8 cellular contexts compared by ENCODE assay signal in genomic region chr5:141567513-141568117, GRCh38. TPM values are rescaled to one million over a fixed set of nuclear protein-coding genes. Genes with fewer than 3 reads are reported as not detected.
A peak's percentile ranks its signal among the peaks of the same experiment; 100 is the strongest.
DNase-seq lines count a peak whose midpoint lies in the region; ATAC-seq and TF ChIP-seq lines count a peak whose summit lies in the region.

No MANE protein-coding gene starts in this region.

- peaks cover 76% of the 10 kb centered on the region for H3K36me3 ChIP-seq in CD4-positive, alpha-beta memory T cell (ENCODE audit: insufficient read depth, low read length)
- peaks cover 39 to 55% of the 10 kb centered on the region in 2 experiments for H3K36me3 ChIP-seq in HCT116 (ENCODE audit: control insufficient read depth in 1 of 2, insufficient read depth in 2 of 2, low read length in 2 of 2)
- H3K36me3 ChIP-seq in lower lobe of right lung, result peaks cover 73% of the 10 kb centered on the region

- no peak overlapping the region for H3K9ac ChIP-seq in HCT116 (ENCODE audit: low read length)

- peak; percentile 35 to 93 (median 82); a peak in 5 of 6 replicates for TF ChIP-seq CTCF in HCT116 (IDR thresholded peaks at IDR 0.05 in 2 of 3, conservative IDR thresholded peaks at IDR 0.05 in 1 of 3; ENCODE audit: borderline replicate concordance in 1 of 3, insufficient read depth in 1 of 3, low read depth in 2 of 3, low read length in 2 of 3)
- peak; percentile 88 for TF ChIP-seq CTCF in astrocyte of the cerebellum (IDR thresholded peaks at IDR 0.05; ENCODE audit: low read depth, low read length, missing control alignments)
- TF ChIP-seq CTCF in lower lobe of right lung (IDR thresholded peaks at IDR 0.05), result peak; percentile 89

- no peak for TF ChIP-seq POLR2A in HCT116 (IDR thresholded peaks at IDR 0.05; ENCODE audit: borderline replicate concordance, extremely low read depth, insufficient read depth, insufficient read length)

- H3K27ac ChIP-seq in CD4-positive, alpha-beta memory T cell (ENCODE audit: low read depth, low read length), result no peak overlapping the region
- H3K27ac ChIP-seq in HCT116 (ENCODE audit: low read depth, low read length), result no peak overlapping the region
- no peak overlapping the region for H3K27ac ChIP-seq in lower lobe of right lung

- H3K4me3 Mint-ChIP-seq in CD4-positive, alpha-beta memory T cell, result no peak overlapping the region

- no peaks in the 10 kb centered on the region for H4K20me1 ChIP-seq in HCT116 (ENCODE audit: insufficient read depth)

- peaks cover 15% of the 10 kb centered on the region for H3K4me1 ChIP-seq in CD4-positive, alpha-beta memory T cell (ENCODE audit: insufficient read depth, low read length)
- peaks cover 0 to 5% of the 10 kb centered on the region in 2 experiments; a peak in 1 of 4 replicates for H3K4me1 ChIP-seq in HCT116 (ENCODE audit: control insufficient read depth in 1 of 2, insufficient read depth in 2 of 2, low read length in 2 of 2)
- H3K4me1 ChIP-seq in lower lobe of right lung, result peaks cover 4% of the 10 kb centered on the region

- no peak overlapping the region for H2AFZ ChIP-seq in HCT116 (ENCODE audit: low read depth, low read length, poor library complexity, severe bottlenecking)

- ATAC-seq in HCT116 (no peak), lower lobe of right lung (no peak), GM21737 (IDR thresholded peaks at IDR 0.05; ENCODE audit: unreplicated experiment) (no peak)

- no peaks in the 10 kb centered on the region for H3K9me2 ChIP-seq in HCT116 (ENCODE audit: insufficient read depth)

- H3K27ac Mint-ChIP-seq in CD4-positive, alpha-beta memory T cell, result peak overlapping the region; percentile 31 to 77 (median 67)

- H3K4me1 Mint-ChIP-seq in CD4-positive, alpha-beta memory T cell, result peaks cover 18 to 37% (median 23%) of the 10 kb centered on the region in 4 donors

- in situ Hi-C loops in astrocyte of the cerebellum (cut with HindIII; ENCODE audit: low sequenced_read_pairs), result no loop called here

- H3K27me3 Mint-ChIP-seq in CD4-positive, alpha-beta memory T cell, result no peaks in the 10 kb centered on the region

- no peak overlapping the region for H3K4me2 ChIP-seq in HCT116 (ENCODE audit: low read length)

- BruUV-seq in HCT116 (replicated peaks; lab: Mats Ljungman, UMichigan), result no TSS peak

- CTCF ChIA-PET in CD4-positive, alpha-beta memory T cell (lab: Charles Lee; ENCODE audit: partially characterized antibody), result interaction anchor here (0.7 to 4.1 kb wide), 36 partner anchors 10 to 247 kb away, joined by 3 to 46 read pairs (median 5); partner anchors contain the start of genes DIAPH1, HDAC3, PCDHGA1 and PCDHGA3
- CTCF ChIA-PET in HCT116 (lab: Charles Lee), result interaction anchor here (0.7 to 2.3 kb wide), 13 partner anchors 9 to 345 kb away, joined by 3 to 27 read pairs (median 5); partner anchors contain the start of genes DIAPH1, PCDHB14, PCDHGA10 and PCDHGB1

- RAD21 ChIA-PET in HCT116 (lab: Charles Lee; ENCODE audit: low non-redundant PET in 1 of 2, low total read pairs in 2 of 2, uncharacterized antibody in 2 of 2, unreplicated experiment in 2 of 2), result no interaction called here

- H3K36me3 Mint-ChIP-seq in CD4-positive, alpha-beta memory T cell, result peaks cover 51 to 87% of the 10 kb centered on the region in 2 donors

- no peak for TF ChIP-seq RAD21 in HCT116 (IDR thresholded peaks at IDR 0.05; ENCODE audit: low read depth)

- H3K79me2 ChIP-seq in HCT116 (ENCODE audit: insufficient read depth, low read length), result peaks cover 22% of the 10 kb centered on the region; the same call in 1 of the 2 replicates

- H3K4me3 ChIP-seq in CD4-positive, alpha-beta memory T cell (ENCODE audit: low read length in 2 of 2), result no peak overlapping the region
- no peak overlapping the region for H3K4me3 ChIP-seq in HCT116 (replicated peaks in 1 of 2; ENCODE audit: low read depth in 1 of 2, low read length in 2 of 2)
- no peak overlapping the region for H3K4me3 ChIP-seq in astrocyte of the cerebellum (ENCODE audit: low read depth, low read length)
- H3K4me3 ChIP-seq in lower lobe of right lung, result no peak overlapping the region

- no peaks in the 10 kb centered on the region for H3K9me3 ChIP-seq in CD4-positive, alpha-beta memory T cell (ENCODE audit: control insufficient read depth in 1 of 2, low read length in 2 of 2)
- no peaks in the 10 kb centered on the region for H3K9me3 ChIP-seq in HCT116 (ENCODE audit: control insufficient read depth in 1 of 2, insufficient read depth in 1 of 2, low read depth in 1 of 2, low read length in 2 of 2)
- H3K9me3 ChIP-seq in lower lobe of right lung, result no peaks in the 10 kb centered on the region

- H3K27me3 ChIP-seq in CD4-positive, alpha-beta memory T cell (ENCODE audit: insufficient read depth, low read length), result no peaks in the 10 kb centered on the region
- H3K27me3 ChIP-seq in HCT116 (ENCODE audit: insufficient read depth, low read length), result no peaks in the 10 kb centered on the region
- H3K27me3 ChIP-seq in lower lobe of right lung (ENCODE audit: low read depth), result no peaks in the 10 kb centered on the region

- H3K9me3 Mint-ChIP-seq in CD4-positive, alpha-beta memory T cell, result no peaks in the 10 kb centered on the region

- DNase-seq in CD4-positive, alpha-beta memory T cell, result peak in 4 of 5 donors; percentile 16 to 28 (median 26)
- DNase-seq in HCT116 (ENCODE audit: low read depth, low spot score) (no peak), astrocyte of the cerebellum (ENCODE audit: low read depth) (no peak), lower lobe of right lung (no peak), NCI-H2081 treated with DMSO at 0.1 percent for 48 hours (lab: John Stamatoyannopoulos, UW) (no peak)
- DNase-seq in activated naive CD4-positive, alpha-beta T cell treated with anti-CD3 and anti-CD28 coated beads, Interleukin-2, amount 50 U/mL, for 16 hours, result no peak
- no peak for DNase-seq in stimulated activated CD4-positive, alpha-beta T cell treated with anti-CD3 and anti-CD28 coated beads, Interleukin-1b, Interleukin-23, amount 100 ng/mL, for 48 hours

- POLR2A ChIA-PET in CD4-positive, alpha-beta memory T cell (lab: Charles Lee; ENCODE audit: partially characterized antibody), result interaction anchor here (0.5 to 1.4 kb wide), 3 partner anchors 49 to 69 kb away, joined by 3 to 6 read pairs (median 3); partner anchors contain the start of genes DIAPH1, HDAC3 and RELL2
- POLR2A ChIA-PET in HCT116 (lab: Charles Lee), result no interaction called here

- intact Hi-C loops in CD4-positive, alpha-beta memory T cell (cut with micrococcal nuclease), result no loop called here
- intact Hi-C loops in HCT116 (cut with micrococcal nuclease) (loop anchor here (10.0 kb wide), 2 partner anchors 483 to 713 kb away; partner anchors contain the start of gene PCDHA10), lower lobe of right lung (cut with DNase I) (no loop called here)

TF ChIP-seq in HCT116, 20 proteins besides CTCF, POLR2A, EP300 and RAD21 (continues in another document):
- TF ChIP-seq EZH2 (IDR thresholded peaks at IDR 0.05), result no peak
- no peak for TF ChIP-seq JUND (IDR thresholded peaks at IDR 0.05)
- TF ChIP-seq ZFX (IDR thresholded peaks at IDR 0.05), result no peak
- TF ChIP-seq POLR2AphosphoS5 (IDR thresholded peaks at IDR 0.05; ENCODE audit: low read depth, low read length), result no peak
- no peak for TF ChIP-seq ZBTB33 (IDR thresholded peaks at IDR 0.05; ENCODE audit: extremely low read depth, insufficient replicate concordance, low read length)
- TF ChIP-seq, protein P1, sequence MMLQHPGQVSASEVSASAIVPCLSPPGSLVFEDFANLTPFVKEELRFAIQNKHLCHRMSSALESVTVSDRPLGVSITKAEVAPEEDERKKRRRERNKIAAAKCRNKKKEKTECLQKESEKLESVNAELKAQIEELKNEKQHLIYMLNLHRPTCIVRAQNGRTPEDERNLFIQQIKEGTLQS (IDR thresholded peaks at IDR 0.05), result no peak
- no peak for TF ChIP-seq ELF1 (IDR thresholded peaks at IDR 0.05; ENCODE audit: borderline replicate concordance, low read depth)
- no peak for TF ChIP-seq REST (IDR thresholded peaks at IDR 0.05; ENCODE audit: low read depth)

RNA-seq across cellular contexts. Expression of gene DIAPH1, which starts 51.2 kb away (rescaled TPM):
- total RNA-seq in CD4-positive, alpha-beta memory T cell, result 100 to 1,000 TPM; 211 TPM
- 100 to 1,000 TPM in 1 of 2 donors, 10 to 100 TPM in 1; 81.5 to 145 TPM for polyA plus RNA-seq in CD4-positive, alpha-beta memory T cell
- total RNA-seq in HCT116 (2021; ENCODE audit: unreplicated experiment), result 142 TPM
- polyA plus RNA-seq in HCT116 (2012), result 98.0 and 103 TPM in 2 replicates
- total RNA-seq in lower lobe of right lung, result 118 TPM

Comparison
In these comparisons a context has a peak if more than half of its experiments do, and no peak if none do; other contexts are left out.
1. DNase-seq: peak in CD4-positive, alpha-beta memory T cell (4 of 5); none in HCT116 (single experiment), astrocyte of the cerebellum (single experiment), lower lobe of right lung (single experiment), activated naive CD4-positive, alpha-beta T cell treated with anti-CD3 and anti-CD28 coated beads, Interleukin-2, amount 50 U/mL, for 16 hours (single experiment), stimulated activated CD4-positive, alpha-beta T cell treated with anti-CD3 and anti-CD28 coated beads, Interleukin-1b, Interleukin-23, amount 100 ng/mL, for 48 hours (single experiment) and NCI-H2081 treated with DMSO at 0.1 percent for 48 hours (single experiment).
2. Peak in every context shown above with its lines, with median percentiles within 50 percentile points of each other: CTCF ChIP-seq.